In the genomic region with DNA sequence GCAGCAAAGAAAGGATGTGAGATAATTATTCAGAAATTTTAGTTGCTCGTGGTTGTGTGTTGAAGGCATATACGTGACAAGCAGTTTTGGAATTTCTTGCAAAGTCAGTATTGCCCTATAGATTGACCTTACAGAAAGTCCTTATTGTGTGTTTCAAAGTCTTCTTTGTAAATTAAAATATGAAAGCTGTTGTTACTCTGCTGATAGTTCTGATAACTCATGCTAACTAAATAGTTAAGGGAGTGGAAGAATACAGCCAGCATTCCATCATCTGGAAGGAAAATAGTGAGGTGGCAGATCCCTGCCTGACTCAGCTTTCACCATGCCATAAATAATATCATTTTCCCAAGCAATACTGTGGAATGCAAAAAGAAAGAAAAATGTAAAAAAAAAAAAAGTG, we compare ENCODE assay signal across 18 cellular contexts. TPM values are rescaled to one million over a fixed set of nuclear protein-coding genes. Genes with fewer than 3 reads are reported as not detected.
DNase-seq lines count a peak whose midpoint lies in the region; ATAC-seq, FAIRE-seq and TF ChIP-seq lines count a peak whose summit lies in the region.
"Had no signal": no experiment of that assay in that cellular context is flagged by ENCODE, and none has a peak within 500 bp of the region (broad histone marks: within the 10 kb centered on the region; RNA-seq: fewer than 3 reads in every experiment).

No MANE protein-coding gene starts in this region.

- TF ChIP-seq CTCF in BJ (IDR thresholded peaks at IDR 0.05; ENCODE audit: insufficient read depth, low read depth, low read length) (no peak), H1 (IDR thresholded peaks at IDR 0.05; ENCODE audit: control extremely low read depth in 1 of 3, insufficient read depth in 1 of 3, low read depth in 1 of 3, low read length in 3 of 3) (no peak), thyroid gland (IDR thresholded peaks at IDR 0.05) (no peak), esophagus muscularis mucosa (IDR thresholded peaks at IDR 0.05) (no peak)

- no peak overlapping the region for H4K91ac ChIP-seq in H1 (replicated peaks; ENCODE audit: insufficient read length, low read length)

- H2AFZ ChIP-seq in H1 (ENCODE audit: low read length): no peak overlapping the region

- no peak overlapping the region for H3K9ac ChIP-seq in H1 (replicated peaks in 1 of 4; ENCODE audit: extremely low read depth in 1 of 4, low read depth in 3 of 4, low read length in 3 of 4)

- no peaks in the 10 kb centered on the region; the same call in 1 of the 2 replicates for H3K79me1 ChIP-seq in H1 (ENCODE audit: low read depth, low read length)

- FAIRE-seq in H1 (lab: Jason Lieb, UNC): peak; percentile 65
- FAIRE-seq: HepG2 had no signal

- no peak overlapping the region for H3K4me3 ChIP-seq in BJ (ENCODE audit: low read depth, low read length)
- H3K4me3 ChIP-seq in MG63: no peak overlapping the region
- peak overlapping the region in 1 of 4 experiments; percentile 15; a peak in 1 of 8 replicates for H3K4me3 ChIP-seq in H1 (ENCODE audit: extremely low read depth in 1 of 4, insufficient read depth in 2 of 4, low read depth in 3 of 4, low read length in 4 of 4)
- H3K4me3 ChIP-seq in thyroid gland (replicated peaks in 1 of 3): no peak overlapping the region
- no peak overlapping the region for H3K4me3 ChIP-seq in esophagus muscularis mucosa
- H3K4me3 ChIP-seq: colonic mucosa, Peyer's patch, tibial artery had no signal

- no peak for ATAC-seq in HG03196 (IDR thresholded peaks at IDR 0.05; ENCODE audit: unreplicated experiment)
- ATAC-seq: activated naive CD4-positive, alpha-beta T cell treated with anti-CD3 and anti-CD28 coated beads, Interleukin-2, amount 50 U/mL, for 72 hours; esophagus mucosa; HepG2 had no signal

- no peak for TF ChIP-seq RAD21 in H1 (IDR thresholded peaks at IDR 0.05 in 1 of 2, conservative IDR thresholded peaks at IDR 0.05 in 1 of 2; ENCODE audit: low read depth in 2 of 2, low read length in 2 of 2)

- H3K23ac ChIP-seq in H1 (ENCODE audit: insufficient read length): no peak overlapping the region

- H3K27ac ChIP-seq in H1 (ENCODE audit: low read depth, low read length): no peak overlapping the region
- H3K27ac ChIP-seq in thyroid gland: no peak overlapping the region
- no peak overlapping the region for H3K27ac ChIP-seq in esophagus muscularis mucosa (replicated peaks in 1 of 4)
- H3K27ac ChIP-seq: colonic mucosa, Peyer's patch, tibial artery had no signal

- no peak overlapping the region for H2AK5ac ChIP-seq in H1 (ENCODE audit: low read depth, low read length)

- H3K23me2 ChIP-seq in H1 (ENCODE audit: low read depth, low read length): no peaks in the 10 kb centered on the region

- H3K56ac ChIP-seq in H1 (replicated peaks; ENCODE audit: insufficient read length, low read depth, low read length): no peak overlapping the region

- H2BK5ac ChIP-seq in H1 (ENCODE audit: low read depth, low read length): no peak overlapping the region

- no peaks in the 10 kb centered on the region for H3K27me3 ChIP-seq in BJ (ENCODE audit: control insufficient read depth, insufficient read depth, low read length)
- H3K27me3 ChIP-seq in MG63: no peaks in the 10 kb centered on the region
- H3K27me3 ChIP-seq in H1 (replicated peaks in 1 of 4; ENCODE audit: control insufficient read depth in 3 of 4, extremely low read depth in 1 of 4, insufficient read depth in 3 of 4, low read length in 3 of 4): no peaks in the 10 kb centered on the region
- no peaks in the 10 kb centered on the region for H3K27me3 ChIP-seq in thyroid gland
- no peaks in the 10 kb centered on the region for H3K27me3 ChIP-seq in esophagus muscularis mucosa
- H3K27me3 ChIP-seq: colonic mucosa, Peyer's patch, tibial artery had no signal

- no peak overlapping the region for H2BK20ac ChIP-seq in H1 (ENCODE audit: low read length)

- peaks cover 0 to 2% of the 10 kb centered on the region in 2 experiments for H4K20me1 ChIP-seq in H1 (replicated peaks in 1 of 2; ENCODE audit: control insufficient read depth in 1 of 2, insufficient read depth in 2 of 2, low read length in 2 of 2)

- H2BK12ac ChIP-seq in H1 (ENCODE audit: low read depth, low read length): no peak overlapping the region

- no peak overlapping the region for H3K18ac ChIP-seq in H1 (ENCODE audit: extremely low read depth, low read length)

- no peak overlapping the region for H4K8ac ChIP-seq in H1 (ENCODE audit: extremely low read depth, insufficient read depth, low read length)

- DNase-seq in BJ (ENCODE audit: low read depth): peak; percentile 46
- peak; percentile 23 for DNase-seq in MG63
- DNase-seq in H1 (ENCODE audit: low read depth in 1 of 2, low spot score in 2 of 2): no peak
- peak; percentile 42 for DNase-seq in myocyte (ENCODE audit: low read depth)
- DNase-seq in T-helper 2 cell: no peak
- no peak for DNase-seq in thyroid gland
- DNase-seq in esophagus muscularis mucosa (ENCODE audit: extremely low spot score): no peak
- DNase-seq: activated CD4-positive, alpha-beta T cell treated with anti-CD3 and anti-CD28 coated beads for 1 hour; AML-193; colonic mucosa; occipital lobe; Peyer's patch; tibial artery had no signal

- H3K36me3 ChIP-seq in BJ (ENCODE audit: control insufficient read depth, insufficient read depth, low read length): no peaks in the 10 kb centered on the region
- H3K36me3 ChIP-seq in MG63: peaks cover 16% of the 10 kb centered on the region
- H3K36me3 ChIP-seq in H1 (ENCODE audit: control insufficient read depth in 2 of 4, insufficient read depth in 4 of 4, low read length in 3 of 4): no peaks in the 10 kb centered on the region
- no peaks in the 10 kb centered on the region for H3K36me3 ChIP-seq in thyroid gland
- no peaks in the 10 kb centered on the region for H3K36me3 ChIP-seq in esophagus muscularis mucosa
- H3K36me3 ChIP-seq: colonic mucosa, Peyer's patch, tibial artery had no signal

- WGBS in H1 (ENCODE audit: extremely low coverage in 1 of 2, insufficient coverage in 1 of 2, insufficient read length in 1 of 2, insufficient replicate concordance in 2 of 2, low coverage in 1 of 2, low lambda C conversion rate in 2 of 2, missing lambda C conversion rate in 1 of 2), 2 experiments: 65% methylated on average over 2 of the region's 2 CpGs; no CpG with 5 or more reads in 1 of the 2 experiments
- WGBS in thyroid gland, 2 donors: 87 to 89% methylated on average over 2 of the region's 2 CpGs
- WGBS in esophagus muscularis mucosa: 86% methylated on average over 2 of the region's 2 CpGs

- peaks cover 0 to 8% (median 4%) of the 10 kb centered on the region in 4 experiments; a peak in 4 of 7 replicates for H3K4me1 ChIP-seq in H1 (replicated peaks in 1 of 4; ENCODE audit: control insufficient read depth in 3 of 4, insufficient read depth in 4 of 4, low read length in 3 of 4)
- peaks cover 7 to 24% of the 10 kb centered on the region in 2 donors for H3K4me1 ChIP-seq in thyroid gland
- peaks cover 2 to 10% (median 6%) of the 10 kb centered on the region in 4 donors for H3K4me1 ChIP-seq in esophagus muscularis mucosa
- H3K4me1 ChIP-seq: colonic mucosa, Peyer's patch had no signal

- H3K4me2 ChIP-seq in H1 (ENCODE audit: insufficient read depth in 1 of 2, low read depth in 2 of 2, low read length in 2 of 2): peak overlapping the region in 1 of 2 experiments; percentile 1; a peak in 1 of 4 replicates

- peaks cover 0 to 56% of the 10 kb centered on the region in 2 experiments; a peak in 2 of 4 replicates for H3K79me2 ChIP-seq in H1 (ENCODE audit: control insufficient read depth in 1 of 2, insufficient read depth in 2 of 2, low read length in 2 of 2)

- POLR2A ChIA-PET in BJ (lab: Charles Lee) (interaction anchor here (0.5 to 0.7 kb wide), 2 partner anchors 90 to 398 kb away, joined by 5 to 7 read pairs; no protein-coding TSS in a partner anchor), H1 (lab: Charles Lee; ENCODE audit: partially characterized antibody) (no interaction called here)

- CTCF ChIA-PET in BJ (lab: Yijun Ruan, JAX): interaction anchor here (1.1 to 1.6 kb wide), 2 partner anchors 12 to 114 kb away, joined by 3 to 5 read pairs; no protein-coding TSS in a partner anchor
- CTCF ChIA-PET in H1 (lab: Charles Lee; ENCODE audit: partially characterized antibody): interaction anchor here (0.6 to 1.5 kb wide), 2 partner anchors 21 to 655 kb away, joined by 3 to 4 read pairs; no protein-coding TSS in a partner anchor

- peaks cover 6% of the 10 kb centered on the region; the same call in 1 of the 2 replicates for H3K9me3 ChIP-seq in MG63
- no peaks in the 10 kb centered on the region for H3K9me3 ChIP-seq in H1 (ENCODE audit: insufficient read depth in 2 of 2, low read depth in 1 of 2, low read length in 1 of 2)
- H3K9me3 ChIP-seq in thyroid gland: no peaks in the 10 kb centered on the region
- no peaks in the 10 kb centered on the region for H3K9me3 ChIP-seq in esophagus muscularis mucosa
- H3K9me3 ChIP-seq: colonic mucosa, Peyer's patch, tibial artery had no signal

- TF ChIP-seq POLR2A in H1 (IDR thresholded peaks at IDR 0.05; ENCODE audit: control extremely low read depth in 1 of 2, low read depth in 2 of 2, low read length in 2 of 2) (no peak), thyroid gland (IDR thresholded peaks at IDR 0.05) (no peak), esophagus muscularis mucosa (IDR thresholded peaks at IDR 0.05; ENCODE audit: low read depth) (no peak)

- no peak overlapping the region for H2BK120ac ChIP-seq in H1 (replicated peaks; ENCODE audit: low read depth, low read length)

- H3K4ac ChIP-seq in H1 (replicated peaks; ENCODE audit: insufficient read length, low read depth, low read length): no peak overlapping the region

- TF ChIP-seq EP300 in H1 (IDR thresholded peaks at IDR 0.05; ENCODE audit: borderline replicate concordance in 1 of 2, low read depth in 2 of 2, low read length in 2 of 2) (no peak), esophagus muscularis mucosa (IDR thresholded peaks at IDR 0.05) (no peak)

- intact Hi-C loops in thyroid gland (cut with DNase I) (no loop called here), esophagus muscularis mucosa (cut with DNase I) (no loop called here)

- H2BK15ac ChIP-seq in H1 (ENCODE audit: low read length): no peak overlapping the region

- no peak overlapping the region for H3K14ac ChIP-seq in H1 (ENCODE audit: insufficient read length)

- no peak overlapping the region for H4K5ac ChIP-seq in H1 (ENCODE audit: insufficient read length, low read depth, low read length)

RNA-seq across cellular contexts. Expression of gene WASF3, which starts 27.2 kb away (rescaled TPM):
- polyA plus RNA-seq in BJ (2011; rRNA removed) (9.5 and 13.0 TPM in 2 replicates), H1 (2011; rRNA removed) (15.4 and 18.7 TPM in 2 replicates)
- 5.6 and 5.7 TPM in 2 replicates for polyA minus RNA-seq in BJ (2011; rRNA and poly(A)+ RNA removed)
- total RNA-seq in MG63 (2014; rRNA removed; shearing (Covaris generic); ENCODE audit: low replicate concordance): 6.0 and 11.4 TPM in 2 replicates
- 39.8 and 40.1 TPM in 2 replicates for total RNA-seq in H1 (2021; fragmentation: NEBNext Ultra II Directional; extraction: Animal tissue kit (Norgen Biotek cat#: 25700))
- 15.3 TPM for polyA plus RNA-seq in H1 (2011; cell fraction: cytosol; rRNA removed)
- 11.6 TPM for polyA plus RNA-seq in H1 (2011; cell fraction: nucleus; rRNA removed)
- polyA plus RNA-seq in H1 (2012, experiment 1 of 2): 19.2 to 23.0 TPM (median 21.2 TPM) in 4 replicates
- polyA plus RNA-seq in H1 (2012, experiment 2 of 2): 6.9 TPM
- polyA plus RNA-seq in H1 (2013, experiment 1 of 2): 15.1 TPM
- 15.0 TPM for polyA plus RNA-seq in H1 (2013, experiment 2 of 2)
- polyA minus RNA-seq in H1 (2011; rRNA and poly(A)+ RNA removed): 14.1 and 20.0 TPM in 2 replicates
- polyA minus RNA-seq in H1 (2011; cell fraction: cytosol; rRNA and poly(A)+ RNA removed): 13.3 TPM
- 8.9 TPM for polyA minus RNA-seq in H1 (2011; cell fraction: nucleus; rRNA and poly(A)+ RNA removed)
- total RNA-seq in myocyte (12.5 and 16.1 TPM in 2 replicates), thyroid gland (10 to 100 TPM; 41.0 to 56.1 (median 48.6) TPM), esophagus muscularis mucosa (10 to 100 TPM; 16.6 to 19.9 (median 18.4) TPM)
- polyA plus RNA-seq in myocyte (2012): 8.0 TPM
- total RNA-seq: T-helper 1 cell treated with Interleukin-12 subunit alpha and Interleukin-12 subunit beta and Interleukin-4 antibody, amounts not matched to agents 30 ng/mL and 1 ng/mL, for 36 hours had no signal

Comparison
In these comparisons a context has a peak if more than half of its experiments do, and no peak if none do; other contexts are left out.
1. DNase-seq: peak in BJ (single experiment), MG63 (single experiment) and myocyte (single experiment); none in H1 (0 of 2), T-helper 2 cell (0 of 5), thyroid gland (0 of 2) and esophagus muscularis mucosa (single experiment).